Comparison of ENCODE assay signal across 14 cellular contexts in the genomic region with DNA sequence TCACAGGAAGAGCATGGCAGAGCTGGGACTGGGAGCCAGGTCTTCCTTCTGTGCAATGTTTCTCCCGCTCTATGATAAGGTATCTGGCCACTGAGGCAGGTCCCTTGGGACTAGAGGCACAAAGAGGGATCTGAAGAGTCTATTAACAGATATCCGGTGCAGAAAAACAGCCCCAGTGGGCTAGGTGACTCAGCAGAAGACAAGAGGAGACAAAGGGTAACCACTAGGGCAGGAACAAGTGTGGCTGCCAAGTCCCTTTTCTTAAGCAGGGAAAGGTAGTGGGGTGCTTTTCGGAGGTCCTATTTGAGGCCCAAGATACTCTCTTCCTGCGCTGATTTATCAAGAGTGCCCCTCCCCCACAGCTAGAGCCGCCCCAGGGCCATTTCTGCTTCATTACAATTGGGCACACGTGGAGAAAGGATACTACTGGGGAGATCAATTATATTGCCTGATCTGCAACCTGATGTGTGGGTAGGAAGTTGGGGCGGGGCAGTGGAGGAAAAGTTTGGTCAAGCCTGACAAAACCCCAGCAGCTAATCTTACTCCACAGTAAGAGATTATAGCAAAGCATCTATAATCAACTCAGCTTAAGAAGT. TPM values are rescaled to one million over a fixed set of nuclear protein-coding genes. Genes with fewer than 3 reads are reported as not detected.
DNase-seq lines count a peak whose midpoint lies in the region; ATAC-seq and TF ChIP-seq lines count a peak whose summit lies in the region.
"Had no signal": no experiment of that assay in that cellular context is flagged by ENCODE, and none has a peak within 500 bp of the region (broad histone marks: within the 10 kb centered on the region; RNA-seq: fewer than 3 reads in every experiment).

A gene with protein sequence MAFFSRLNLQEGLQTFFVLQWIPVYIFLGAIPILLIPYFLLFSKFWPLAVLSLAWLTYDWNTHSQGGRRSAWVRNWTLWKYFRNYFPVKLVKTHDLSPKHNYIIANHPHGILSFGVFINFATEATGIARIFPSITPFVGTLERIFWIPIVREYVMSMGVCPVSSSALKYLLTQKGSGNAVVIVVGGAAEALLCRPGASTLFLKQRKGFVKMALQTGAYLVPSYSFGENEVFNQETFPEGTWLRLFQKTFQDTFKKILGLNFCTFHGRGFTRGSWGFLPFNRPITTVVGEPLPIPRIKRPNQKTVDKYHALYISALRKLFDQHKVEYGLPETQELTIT (plus strand): TSS at position 546 of the 596 bp plus-strand sequence. CDS start 100 bp downstream, outside the sequence.

- no peaks in the 10 kb centered on the region for H3K36me3 ChIP-seq in DOHH2 (ENCODE audit: control insufficient read depth, low read length)
- H3K36me3 ChIP-seq in upper lobe of right lung, result no peaks in the 10 kb centered on the region
- H3K36me3 ChIP-seq in sigmoid colon, result no peaks in the 10 kb centered on the region
- H3K36me3 ChIP-seq: ascending aorta, esophagus muscularis mucosa had no signal

- H3K27me3 ChIP-seq in DOHH2 (ENCODE audit: control insufficient read depth, low read length) (no peaks in the 10 kb centered on the region), upper lobe of right lung (no peaks in the 10 kb centered on the region), sigmoid colon (no peaks in the 10 kb centered on the region)
- H3K27me3 ChIP-seq: ascending aorta, esophagus muscularis mucosa had no signal

- H3K4me1 ChIP-seq in DOHH2 (ENCODE audit: control insufficient read depth, low read length), result peaks cover 22% of the 10 kb centered on the region
- no peaks in the 10 kb centered on the region for H3K4me1 ChIP-seq in upper lobe of right lung
- no peaks in the 10 kb centered on the region for H3K4me1 ChIP-seq in sigmoid colon
- H3K4me1 ChIP-seq: ascending aorta had no signal

- ATAC-seq in GM19324 (IDR thresholded peaks at IDR 0.05; ENCODE audit: low FRiP score, unreplicated experiment), result peak; percentile 48
- peak; percentile 56 for ATAC-seq in HG03064 (IDR thresholded peaks at IDR 0.05; ENCODE audit: low read depth, unreplicated experiment)
- no peak for ATAC-seq in upper lobe of right lung

- intact Hi-C loops in upper lobe of right lung (cut with DNase I), result no loop called here
- intact Hi-C loops in sigmoid colon (cut with DNase I), result no loop called here

- H3K9me2 ChIP-seq in DOHH2 (replicated peaks; ENCODE audit: control insufficient read depth, low read length), result no peaks in the 10 kb centered on the region

- TF ChIP-seq CTCF in DOHH2 (IDR thresholded peaks at IDR 0.05; ENCODE audit: low read depth, low read length, poor library complexity, severe bottlenecking) (no peak), upper lobe of right lung (IDR thresholded peaks at IDR 0.05) (no peak), sigmoid colon (IDR thresholded peaks at IDR 0.05) (no peak)

- TF ChIP-seq EP300 in sigmoid colon (IDR thresholded peaks at IDR 0.05), result no peak

- no peaks in the 10 kb centered on the region for H3K9me3 ChIP-seq in DOHH2 (ENCODE audit: control insufficient read depth, insufficient read depth, low read length)
- no peaks in the 10 kb centered on the region for H3K9me3 ChIP-seq in upper lobe of right lung
- no peaks in the 10 kb centered on the region for H3K9me3 ChIP-seq in sigmoid colon
- H3K9me3 ChIP-seq: ascending aorta, esophagus muscularis mucosa had no signal

- no peaks in the 10 kb centered on the region for H4K20me1 ChIP-seq in DOHH2 (ENCODE audit: control insufficient read depth, insufficient read depth, low read depth, low read length)

- no peaks in the 10 kb centered on the region for H3F3A ChIP-seq in DOHH2 (ENCODE audit: control insufficient read depth, insufficient read depth)

- H3K4me3 ChIP-seq in DOHH2 (ENCODE audit: low read length), result peak within 1 kb of the TSS; percentile 35
- H3K4me3 ChIP-seq in upper lobe of right lung, result no peak within 1 kb of the TSS
- H3K4me3 ChIP-seq in sigmoid colon, result no peak within 1 kb of the TSS
- H3K4me3 ChIP-seq: ascending aorta, esophagus muscularis mucosa had no signal

- H3K27ac ChIP-seq in DOHH2 (ENCODE audit: low read depth, low read length), result no peak within 1 kb of the TSS
- no peak within 1 kb of the TSS for H3K27ac ChIP-seq in upper lobe of right lung
- H3K27ac ChIP-seq in sigmoid colon, result no peak within 1 kb of the TSS
- H3K27ac ChIP-seq: ascending aorta, esophagus muscularis mucosa had no signal

- TF ChIP-seq POLR2A in sigmoid colon (IDR thresholded peaks at IDR 0.05), result no peak

- WGBS in sigmoid colon, 2 donors, result 66 to 81% methylated on average over 7 of the region's 7 CpGs

- peak; percentile 6 for DNase-seq in NCI-H69 (lab: John Stamatoyannopoulos, UW)
- no peak for DNase-seq in NCI-H2081 treated with DMSO at 0.1 percent for 48 hours (lab: John Stamatoyannopoulos, UW)
- DNase-seq in upper lobe of right lung, result no peak
- no peak for DNase-seq in sigmoid colon
- no peak for DNase-seq in retina
- DNase-seq: activated CD4-positive, alpha-beta T cell treated with anti-CD3 and anti-CD28 coated beads, Interleukin-2, amount 10 ng/mL, durations not matched to agents 7 days and 5 days; kidney; occipital lobe had no signal

- no peaks in the 10 kb centered on the region for H3K79me2 ChIP-seq in DOHH2 (ENCODE audit: control insufficient read depth, low read length)

- H3K4me2 ChIP-seq in DOHH2 (ENCODE audit: low read length), result peak within 1 kb of the TSS; percentile 61

RNA-seq across cellular contexts. Expression of the gene that starts here (rescaled TPM):
- total RNA-seq in upper lobe of right lung, result not detected
- total RNA-seq in sigmoid colon, result not detected
- not detected for polyA plus RNA-seq in sigmoid colon
- total RNA-seq: activated CD4-positive, alpha-beta T cell treated with anti-CD3 and anti-CD28 coated beads, Interleukin-2, amount 10 ng/mL, durations not matched to agents 7 days and 5 days; ascending aorta; esophagus muscularis mucosa; kidney; occipital lobe had no signal
- polyA plus RNA-seq: IgD-negative memory B cell had no signal
